ENCODE assay signal across 14 cellular contexts in the genomic region with DNA sequence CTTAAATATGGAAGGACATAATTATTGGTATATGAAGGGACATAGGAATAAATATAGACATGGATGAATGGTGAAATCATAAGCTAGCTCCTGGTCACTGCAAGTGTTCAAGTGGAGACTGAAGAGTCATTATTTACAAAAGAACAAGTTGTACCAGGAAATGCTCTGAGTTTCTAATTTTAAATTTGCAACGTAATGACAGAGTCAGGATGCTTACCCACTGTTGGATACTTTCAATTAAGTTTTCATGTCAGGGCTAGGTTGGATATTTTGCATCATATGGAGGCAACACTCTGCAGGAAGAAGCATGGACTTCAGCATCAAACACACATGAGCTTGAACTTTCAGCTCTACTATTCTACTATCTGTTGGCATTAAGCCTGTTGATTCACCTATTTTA.
DNase-seq lines count a peak whose midpoint lies in the region; ATAC-seq and TF ChIP-seq lines count a peak whose summit lies in the region.
"Had no signal": no experiment of that assay in that cellular context is flagged by ENCODE, and none has a peak within 500 bp of the region (broad histone marks: within the 10 kb centered on the region; RNA-seq: fewer than 3 reads in every experiment).

No MANE protein-coding gene starts in this region.

- H3K9me3 ChIP-seq in ascending aorta (no peaks in the 10 kb centered on the region), skeletal muscle satellite cell (replicated peaks; ENCODE audit: low read length) (no peaks in the 10 kb centered on the region)
- no peaks in the 10 kb centered on the region for H3K9me3 ChIP-seq in effector memory CD4-positive, alpha-beta T cell (ENCODE audit: control insufficient read depth, low read length)
- H3K9me3 ChIP-seq: sigmoid colon had no signal

- H3K4me2 ChIP-seq in skeletal muscle satellite cell (ENCODE audit: low read length), result peak overlapping the region; percentile 59

- DNase-seq in NCI-H1417 (lab: John Stamatoyannopoulos, UW) (peak in 2 of 3 experiments; percentile 35 to 74), ascending aorta (ENCODE audit: low spot score in 2 of 2) (no peak), fibroblast of villous mesenchyme (ENCODE audit: low read depth) (peak; percentile 18), mucosa of gallbladder (ENCODE audit: low spot score) (no peak)
- DNase-seq in effector memory CD4-positive, alpha-beta T cell, result no peak
- DNase-seq: activated CD4-positive, alpha-beta T cell treated with anti-CD3 and anti-CD28 coated beads, Interleukin-2, amount 10 ng/mL, durations not matched to agents 24 days and 14 days; anterior cingulate cortex; CD8-positive, alpha-beta T cell; NCI-H1694; sigmoid colon; T-helper 1 cell had no signal

- H3K27me3 ChIP-seq in ascending aorta (no peaks in the 10 kb centered on the region), skeletal muscle satellite cell (ENCODE audit: control insufficient read depth, insufficient read depth, low read length) (no peaks in the 10 kb centered on the region)
- H3K27me3 ChIP-seq in effector memory CD4-positive, alpha-beta T cell (replicated peaks; ENCODE audit: control insufficient read depth, insufficient read depth, low read length, poor library complexity, severe bottlenecking), result no peaks in the 10 kb centered on the region
- H3K27me3 ChIP-seq: sigmoid colon had no signal

- peaks cover 3 to 22% of the 10 kb centered on the region in 2 donors for H3K4me1 ChIP-seq in ascending aorta
- peaks cover 32% of the 10 kb centered on the region for H3K4me1 ChIP-seq in skeletal muscle satellite cell (ENCODE audit: control insufficient read depth, insufficient read depth, low read length)
- H3K4me1 ChIP-seq in effector memory CD4-positive, alpha-beta T cell (ENCODE audit: control insufficient read depth, insufficient read depth, low read length, poor library complexity, severe bottlenecking), result no peaks in the 10 kb centered on the region
- H3K4me1 ChIP-seq: sigmoid colon had no signal

- H3K9ac ChIP-seq in skeletal muscle satellite cell (ENCODE audit: low read depth, low read length), result peak overlapping the region; percentile 57

- no peak for ATAC-seq in HG02623 (IDR thresholded peaks at IDR 0.05; ENCODE audit: unreplicated experiment)
- ATAC-seq in GM21825 (IDR thresholded peaks at IDR 0.05; ENCODE audit: unreplicated experiment), result no peak
- ATAC-seq: CD8-positive, alpha-beta T cell had no signal

- H3K36me3 ChIP-seq in ascending aorta, result no peaks in the 10 kb centered on the region
- H3K36me3 ChIP-seq in skeletal muscle satellite cell (ENCODE audit: insufficient read depth, low read length), result no peaks in the 10 kb centered on the region
- no peaks in the 10 kb centered on the region for H3K36me3 ChIP-seq in effector memory CD4-positive, alpha-beta T cell (ENCODE audit: control insufficient read depth, insufficient read depth, low read length)
- H3K36me3 ChIP-seq: sigmoid colon had no signal

- H3K27ac ChIP-seq in ascending aorta, result peak overlapping the region; percentile 58 to 77
- no peak overlapping the region for H3K27ac ChIP-seq in effector memory CD4-positive, alpha-beta T cell (ENCODE audit: insufficient read depth, low read length, poor library complexity, severe bottlenecking)
- H3K27ac ChIP-seq: sigmoid colon had no signal

- H3K4me3 ChIP-seq in ascending aorta, result no peak overlapping the region
- H3K4me3 ChIP-seq in fibroblast of villous mesenchyme (ENCODE audit: low read depth, low read length), result no peak overlapping the region
- H3K4me3 ChIP-seq in skeletal muscle satellite cell (ENCODE audit: low read length), result peak overlapping the region; percentile 23
- H3K4me3 ChIP-seq in effector memory CD4-positive, alpha-beta T cell (ENCODE audit: insufficient read depth, low read depth, low read length, poor library complexity, severe bottlenecking), result no peak overlapping the region
- H3K4me3 ChIP-seq: sigmoid colon had no signal

- intact Hi-C loops in ascending aorta (cut with DNase I), result loop anchor here (2.0 kb wide), 1 partner anchor 68 kb away; no protein-coding TSS in a partner anchor

- no peak for TF ChIP-seq CTCF in ascending aorta (IDR thresholded peaks at IDR 0.05)
- TF ChIP-seq CTCF in fibroblast of villous mesenchyme (IDR thresholded peaks at IDR 0.05; ENCODE audit: insufficient read depth, low read depth, low read length), result no peak

Comparison
In these comparisons a context has a peak if more than half of its experiments do, and no peak if none do; other contexts are left out.
1. DNase-seq: peak in NCI-H1417 (2 of 3) and fibroblast of villous mesenchyme (single experiment); none in ascending aorta (0 of 2), mucosa of gallbladder (single experiment) and effector memory CD4-positive, alpha-beta T cell (0 of 3).